Comparison of ENCODE assay signal across 16 cellular contexts in the genomic region with DNA sequence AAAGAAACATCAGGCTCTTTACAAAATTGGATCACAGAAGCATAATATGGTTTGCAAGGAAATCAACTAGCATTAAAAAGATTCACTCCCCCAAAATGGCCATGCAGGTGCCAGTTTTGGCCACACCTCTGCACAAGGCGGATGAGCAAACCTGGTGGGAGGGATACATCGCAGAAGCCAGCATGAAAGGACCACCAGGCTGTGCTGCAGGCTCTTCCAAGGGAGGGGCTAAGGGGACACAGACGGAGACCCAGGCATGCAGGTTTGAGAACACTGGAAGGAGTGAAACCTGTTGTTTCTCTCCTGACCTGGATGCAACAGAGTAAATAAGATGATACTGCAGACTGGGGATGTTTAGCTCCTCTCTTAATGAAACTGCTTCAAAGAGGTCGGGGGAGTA.
DNase-seq lines count a peak whose midpoint lies in the region; ATAC-seq, FAIRE-seq and TF ChIP-seq lines count a peak whose summit lies in the region.
"Had no signal": no experiment of that assay in that cellular context is flagged by ENCODE, and none has a peak within 500 bp of the region (broad histone marks: within the 10 kb centered on the region; RNA-seq: fewer than 3 reads in every experiment).

No MANE protein-coding gene starts in this region.

- POLR2A ChIA-PET in H1 (lab: Charles Lee; ENCODE audit: partially characterized antibody) = no interaction called here
- POLR2A ChIA-PET in RWPE1 (lab: Yijun Ruan, JAX; ENCODE audit: low non-redundant PET) = no interaction called here
- POLR2A ChIA-PET in activated CD4-positive, alpha-beta T cell treated with anti-CD3 and anti-CD28 coated beads for 36 hours (lab: Charles Lee) = no interaction called here

- H3K27ac ChIP-seq in VCaP (peak overlapping the region; percentile 54), H1 (ENCODE audit: low read depth, low read length) (no peak overlapping the region), temporal lobe (ENCODE audit: low read depth, low read length) (peak overlapping the region; percentile 38), RWPE1 (no peak overlapping the region)
- H3K27ac ChIP-seq: 22Rv1, GM23248, HL-60 had no signal

- no peak overlapping the region for H2BK12ac ChIP-seq in H1 (ENCODE audit: low read depth, low read length)

- intact Hi-C loops in activated CD4-positive, alpha-beta T cell treated with anti-CD3 and anti-CD28 coated beads for 36 hours (cut with DNase I, micrococcal nuclease) = no loop called here

- 72% methylated on average over 4 of the region's 4 CpGs; no CpG with 5 or more reads in 1 of the 2 experiments for WGBS in H1 (ENCODE audit: extremely low coverage in 1 of 2, insufficient coverage in 1 of 2, insufficient read length in 1 of 2, insufficient replicate concordance in 2 of 2, low coverage in 1 of 2, low lambda C conversion rate in 2 of 2, missing lambda C conversion rate in 1 of 2), 2 experiments

- no peaks in the 10 kb centered on the region for H3K79me2 ChIP-seq in H1 (ENCODE audit: control insufficient read depth in 1 of 2, insufficient read depth in 2 of 2, low read length in 2 of 2)

- CTCF ChIA-PET in H1 (lab: Charles Lee; ENCODE audit: partially characterized antibody) = no interaction called here
- CTCF ChIA-PET in RWPE1 (lab: Yijun Ruan, JAX) = interaction anchor here (1.0 kb wide), 1 partner anchor 9 kb away, joined by 3 read pairs; no protein-coding TSS in a partner anchor
- CTCF ChIA-PET in activated CD4-positive, alpha-beta T cell treated with anti-CD3 and anti-CD28 coated beads for 36 hours (lab: Charles Lee) = no interaction called here

- H2AK5ac ChIP-seq in H1 (ENCODE audit: low read depth, low read length) = no peak overlapping the region

- no peak overlapping the region for H2BK120ac ChIP-seq in H1 (replicated peaks; ENCODE audit: low read depth, low read length)

- no peak for TF ChIP-seq EP300 in H1 (IDR thresholded peaks at IDR 0.05; ENCODE audit: borderline replicate concordance in 1 of 2, low read depth in 2 of 2, low read length in 2 of 2)

- H3K36me3 ChIP-seq in H1 (ENCODE audit: control insufficient read depth in 2 of 4, insufficient read depth in 4 of 4, low read length in 3 of 4) = no peaks in the 10 kb centered on the region

- H4K20me1 ChIP-seq in H1 (replicated peaks in 1 of 2; ENCODE audit: control insufficient read depth in 1 of 2, insufficient read depth in 2 of 2, low read length in 2 of 2) = no peaks in the 10 kb centered on the region

- H3K4me1 Mint-ChIP-seq in activated CD4-positive, alpha-beta T cell treated with anti-CD3 and anti-CD28 coated beads for 36 hours = no peaks in the 10 kb centered on the region

- no peak overlapping the region for H3K56ac ChIP-seq in H1 (replicated peaks; ENCODE audit: insufficient read length, low read depth, low read length)

- no peak overlapping the region for H2BK5ac ChIP-seq in H1 (ENCODE audit: low read depth, low read length)

- no peaks in the 10 kb centered on the region for H3K36me3 Mint-ChIP-seq in activated CD4-positive, alpha-beta T cell treated with anti-CD3 and anti-CD28 coated beads for 36 hours (ENCODE audit: low read depth)

- H4K5ac ChIP-seq in H1 (ENCODE audit: insufficient read length, low read depth, low read length) = no peak overlapping the region

- peaks cover 0 to 3% (median under 1%) of the 10 kb centered on the region in 4 experiments; a peak in 1 of 7 replicates for H3K4me1 ChIP-seq in H1 (replicated peaks in 1 of 4; ENCODE audit: control insufficient read depth in 3 of 4, insufficient read depth in 4 of 4, low read length in 3 of 4)

- H3K14ac ChIP-seq in H1 (ENCODE audit: insufficient read length) = no peak overlapping the region

- no peak for FAIRE-seq in H1 (lab: Jason Lieb, UNC)
- FAIRE-seq: GM12891 had no signal

- TF ChIP-seq POLR2A in H1 (IDR thresholded peaks at IDR 0.05; ENCODE audit: control extremely low read depth in 1 of 2, low read depth in 2 of 2, low read length in 2 of 2) = no peak

- H3K4me2 ChIP-seq in H1 (ENCODE audit: insufficient read depth in 1 of 2, low read depth in 2 of 2, low read length in 2 of 2) = no peak overlapping the region

- H2BK20ac ChIP-seq in H1 (ENCODE audit: low read length) = no peak overlapping the region

- peak; percentile 40 for DNase-seq in NCI-H748 (lab: John Stamatoyannopoulos, UW; ENCODE audit: unreplicated experiment)
- DNase-seq in NCI-H748 treated with DMSO at 0.1 percent for 48 hours (lab: John Stamatoyannopoulos, UW) = no peak
- DNase-seq in H1 (ENCODE audit: low read depth in 1 of 2, low spot score in 2 of 2) = no peak
- no peak for DNase-seq in RWPE1 (ENCODE audit: low spot score)
- DNase-seq in middle frontal gyrus (ENCODE audit: extremely low spot score, low spot score) = no peak
- no peak for DNase-seq in activated CD4-positive, alpha-beta T cell treated with anti-CD3 and anti-CD28 coated beads for 36 hours
- DNase-seq: CD4-positive, alpha-beta T cell; DMS79; GM23248; HCEC 1CT; HFFc6 had no signal

- H3K23ac ChIP-seq in H1 (ENCODE audit: insufficient read length) = no peak overlapping the region

- no peak overlapping the region for H2AFZ ChIP-seq in H1 (ENCODE audit: low read length)
- H2AFZ ChIP-seq: GM23248 had no signal

- H4K8ac ChIP-seq in H1 (ENCODE audit: extremely low read depth, insufficient read depth, low read length) = no peak overlapping the region

- no peak overlapping the region for H3K18ac ChIP-seq in H1 (ENCODE audit: extremely low read depth, low read length)

- H3K27me3 Mint-ChIP-seq in activated CD4-positive, alpha-beta T cell treated with anti-CD3 and anti-CD28 coated beads for 36 hours = no peaks in the 10 kb centered on the region
- H3K27me3 Mint-ChIP-seq: CD4-positive, alpha-beta T cell had no signal

- H3K4ac ChIP-seq in H1 (replicated peaks; ENCODE audit: insufficient read length, low read depth, low read length) = no peak overlapping the region

- H2BK15ac ChIP-seq in H1 (ENCODE audit: low read length) = no peak overlapping the region

- no peak overlapping the region for H3K27ac Mint-ChIP-seq in activated CD4-positive, alpha-beta T cell treated with anti-CD3 and anti-CD28 coated beads for 36 hours
- H3K27ac Mint-ChIP-seq: CD4-positive, alpha-beta T cell; HFFc6 had no signal

- no peak for ATAC-seq in activated CD4-positive, alpha-beta T cell treated with anti-CD3 and anti-CD28 coated beads for 36 hours

- H4K91ac ChIP-seq in H1 (replicated peaks; ENCODE audit: insufficient read length, low read length) = no peak overlapping the region

- H3K4me3 ChIP-seq in H1 (ENCODE audit: extremely low read depth in 1 of 4, insufficient read depth in 2 of 4, low read depth in 3 of 4, low read length in 4 of 4) = no peak overlapping the region
- H3K4me3 ChIP-seq: GM23248 had no signal

- no peaks in the 10 kb centered on the region; the same call in 1 of the 2 replicates for H3K23me2 ChIP-seq in H1 (ENCODE audit: low read depth, low read length)

- no peak overlapping the region for H3K9ac ChIP-seq in H1 (replicated peaks in 1 of 4; ENCODE audit: extremely low read depth in 1 of 4, low read depth in 3 of 4, low read length in 3 of 4)
- H3K9ac ChIP-seq: GM23248 had no signal

- peak; percentile 58 to 71 for TF ChIP-seq RAD21 in H1 (IDR thresholded peaks at IDR 0.05 in 1 of 2, conservative IDR thresholded peaks at IDR 0.05 in 1 of 2; ENCODE audit: low read depth in 2 of 2, low read length in 2 of 2)

- TF ChIP-seq CTCF in VCaP (conservative IDR thresholded peaks at IDR 0.05) (no peak), H1 (IDR thresholded peaks at IDR 0.05; ENCODE audit: control extremely low read depth in 1 of 3, insufficient read depth in 1 of 3, low read depth in 1 of 3, low read length in 3 of 3) (peak; percentile 37 to 51 (median 41)), RWPE1 (conservative IDR thresholded peaks at IDR 0.05; ENCODE audit: low read depth) (no peak)

- H3K9me3 Mint-ChIP-seq in activated CD4-positive, alpha-beta T cell treated with anti-CD3 and anti-CD28 coated beads for 36 hours (ENCODE audit: low read depth) = peaks cover 10% of the 10 kb centered on the region

- H3K4me3 Mint-ChIP-seq in activated CD4-positive, alpha-beta T cell treated with anti-CD3 and anti-CD28 coated beads for 36 hours = no peak overlapping the region
- H3K4me3 Mint-ChIP-seq: CD4-positive, alpha-beta T cell; HFFc6 had no signal

- H3K27me3 ChIP-seq in H1 (replicated peaks in 1 of 4; ENCODE audit: control insufficient read depth in 3 of 4, extremely low read depth in 1 of 4, insufficient read depth in 3 of 4, low read length in 3 of 4) = no peaks in the 10 kb centered on the region

- H3K79me1 ChIP-seq in H1 (ENCODE audit: low read depth, low read length) = no peaks in the 10 kb centered on the region

- H3K9me3 ChIP-seq in H1 (ENCODE audit: insufficient read depth in 2 of 2, low read depth in 1 of 2, low read length in 1 of 2) = no peaks in the 10 kb centered on the region

TF ChIP-seq in H1, 55 proteins besides CTCF, POLR2A, EP300 and RAD21 (continues in another document):
- TF ChIP-seq RBBP5 (IDR thresholded peaks at IDR 0.05; ENCODE audit: borderline replicate concordance, low read depth, low read length) = no peak

Comparison
In these comparisons a context has a peak if more than half of its experiments do, and no peak if none do; other contexts are left out.
1. H3K27ac ChIP-seq: peak in VCaP (single experiment) and temporal lobe (single experiment); none in H1 (single experiment) and RWPE1 (single experiment).
2. CTCF ChIP-seq: peak in H1 (3 of 3); none in VCaP (single experiment) and RWPE1 (single experiment).